In genomic region chr5:74904713-74905112, GRCh38 we compare ENCODE assay signal across 4 cellular contexts. TPM values are rescaled to one million over a fixed set of nuclear protein-coding genes. Genes with fewer than 3 reads are reported as not detected.
A peak's percentile ranks its signal among the peaks of the same experiment; 100 is the strongest.
DNase-seq lines count a peak whose midpoint lies in the region; ATAC-seq, FAIRE-seq and TF ChIP-seq lines count a peak whose summit lies in the region.
"Not testable (repeated sequence)": the region's sequence is repeated elsewhere in the genome, so short reads cannot be mapped to it uniquely, and the experiment has no call there.
"Had no signal": no experiment of that assay in that cellular context is flagged by ENCODE, and none has a peak within 500 bp of the region (broad histone marks: within the 10 kb centered on the region; RNA-seq: fewer than 3 reads in every experiment).

No MANE protein-coding gene starts in this region.

- not testable (repeated sequence) for ATAC-seq in SK-N-SH treated with all-trans-retinoic acid at 6 μM for 48 hours, K562

- TF ChIP-seq CTCF in HEK293 (tag by site-specific recombination; IDR thresholded peaks at IDR 0.05); K562 (IDR thresholded peaks at IDR 0.05 in 2 of 3, conservative IDR thresholded peaks at IDR 0.05 in 1 of 3; ENCODE audit: insufficient read depth in 2 of 3, low read depth in 1 of 3, low read length in 3 of 3): not testable (repeated sequence)

- POLR2A ChIA-PET in HEK293 (lab: Yijun Ruan, JAX); K562 (lab: Yijun Ruan, JAX): not testable (repeated sequence)

- not testable (repeated sequence) for H3K4me2 ChIP-seq in K562 (ENCODE audit: insufficient read depth, low read length)

- not testable (repeated sequence) for H3K4me3 ChIP-seq in HEK293 (ENCODE audit: low read depth, low read length); K562

- H3K79me2 ChIP-seq in K562 (ENCODE audit: control insufficient read depth, insufficient read depth, low read length): not testable (repeated sequence)

- not testable (repeated sequence) for H3K27me3 ChIP-seq in K562 (ENCODE audit: control insufficient read depth in 2 of 2, insufficient read depth in 2 of 2, low read length in 2 of 2)

- not testable (repeated sequence) for TF ChIP-seq EP300 in K562 (IDR thresholded peaks at IDR 0.05; ENCODE audit: low read length)

- not testable (repeated sequence) for H3K9me1 ChIP-seq in K562 (ENCODE audit: control insufficient read depth, insufficient read depth, low read length)

- not testable (repeated sequence) for H3K36me3 ChIP-seq in HEK293 (ENCODE audit: control insufficient read depth in 2 of 2, insufficient read depth in 1 of 2, low read length in 2 of 2); K562 (ENCODE audit: control insufficient read depth, insufficient read depth, low read length)

- in situ Hi-C loops in K562 (cut with MboI): not testable (repeated sequence)

- H3K4me1 ChIP-seq in HEK293 (ENCODE audit: control insufficient read depth, insufficient read depth, low read length); K562 (replicated peaks in 1 of 2; ENCODE audit: control insufficient read depth in 2 of 2, insufficient read depth in 2 of 2, low read length in 2 of 2): not testable (repeated sequence)

- not testable (repeated sequence) for H3K27ac ChIP-seq in HEK293 (ENCODE audit: extremely low read depth, low read depth, low read length); K562 (ENCODE audit: extremely low read depth, low read depth, low read length)

- intact Hi-C loops in K562 (cut with micrococcal nuclease): not testable (repeated sequence)

- not testable (repeated sequence) for H3K9ac ChIP-seq in K562 (ENCODE audit: insufficient read depth in 1 of 2, low read depth in 2 of 2, low read length in 2 of 2)

- not testable (repeated sequence) for DNase-seq in K562 (ENCODE audit: extremely low read depth in 1 of 4, low spot score in 3 of 4)

- TF ChIP-seq RAD21 in K562 (CRISPR knock-in tag; conservative IDR thresholded peaks at IDR 0.05 in 1 of 2, IDR thresholded peaks at IDR 0.05 in 1 of 2): not testable (repeated sequence)

- TF ChIP-seq POLR2A in K562 (conservative IDR thresholded peaks at IDR 0.05): not testable (repeated sequence)

- WGBS in K562 (ENCODE audit: insufficient coverage, low coverage, missing lambda C conversion rate): 6% methylated on average over 4 of the region's 4 CpGs

- not testable (repeated sequence) for H3K9me3 ChIP-seq in HEK293 (ENCODE audit: control insufficient read depth, insufficient read depth, low read depth, low read length); K562 (replicated peaks; ENCODE audit: control insufficient read depth, insufficient read depth, low read depth, low read length)

- not testable (repeated sequence) for FAIRE-seq in K562 (lab: Jason Lieb, UNC)

- CTCF ChIA-PET in HEK293 (lab: Yijun Ruan, JAX): interaction anchor here (0.6 to 0.7 kb wide), 3 partner anchors 15 to 1505 kb away, joined by 3 to 5 read pairs (median 3); no protein-coding TSS in a partner anchor
- CTCF ChIA-PET in K562 (lab: Yijun Ruan, JAX; ENCODE audit: low intra/inter-chr PET ratio): not testable (repeated sequence)

- H2AFZ ChIP-seq in K562 (ENCODE audit: low read depth, low read length): not testable (repeated sequence)

- not testable (repeated sequence) for BruUV-seq in K562 (replicated peaks; lab: Mats Ljungman, UMichigan)

- H4K20me1 ChIP-seq in K562 (replicated peaks; ENCODE audit: control insufficient read depth, insufficient read depth, low read length): not testable (repeated sequence)

TF ChIP-seq in HEK293, 187 proteins besides CTCF, POLR2A, EP300 and RAD21:
- TF ChIP-seq, protein P1, sequence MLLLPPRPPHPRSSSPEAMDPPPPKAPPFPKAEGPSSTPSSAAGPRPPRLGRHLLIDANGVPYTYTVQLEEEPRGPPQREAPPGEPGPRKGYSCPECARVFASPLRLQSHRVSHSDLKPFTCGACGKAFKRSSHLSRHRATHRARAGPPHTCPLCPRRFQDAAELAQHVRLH (tag by site-specific recombination; IDR thresholded peaks at IDR 0.05): 0 out of 2 replicates have a peak, but pooled peaks have one; percentile 16
- peak; percentile 84 for TF ChIP-seq ZNF146 (tag by site-specific recombination; IDR thresholded peaks at IDR 0.05)

TF ChIP-seq in SK-N-SH treated with all-trans-retinoic acid at 6 μM for 48 hours, 23 proteins besides CTCF, POLR2A, EP300 and RAD21:
- TF ChIP-seq ZNF8 (CRISPR knock-in tag; IDR thresholded peaks at IDR 0.05): peak; percentile 57; the same call in 1 of the 2 replicates

TF ChIP-seq in K562, 482 proteins besides CTCF, POLR2A, EP300 and RAD21:
- peak; percentile 41 for TF ChIP-seq ZNF146 (CRISPR knock-in tag; IDR thresholded peaks at IDR 0.05; ENCODE audit: unreplicated experiment)

RNA-seq across cellular contexts. Expression of gene FAM169A, which starts 38.5 kb away (rescaled TPM):
- total RNA-seq in K562 (2011; cell fraction: chromatin; rRNA removed; ENCODE audit: low replicate concordance): not detected in 2 replicates
- total RNA-seq in K562 (2011; cell fraction: nucleolus; rRNA removed): not detected in 2 replicates
- total RNA-seq in K562 (2011; cell fraction: nucleoplasm; rRNA removed): not detected in 2 replicates
- total RNA-seq in K562 (2014; rRNA removed) (not detected in 2 replicates), K562 (2014; rRNA removed; fragmentation: Illumina TruSeq; extraction: Trizol) (not detected in 2 replicates), K562 (2015; rRNA removed; fragmentation: Illumina TruSeq; extraction: Trizol) (not detected in 2 replicates), K562 (2021) (0.04 and 0.07 TPM in 2 replicates)
- polyA plus RNA-seq in K562 (2011; rRNA removed) (not detected in 2 replicates), K562 (2014; fragmentation: Illumina TruSeq; extraction: Trizol) (not detected in 2 replicates), K562 (2014; fragmentation: Nextera tagmentation; extraction: Ambion mirVana) (under 1 TPM in 1 of 2 experiments, not detected in 1; 0.01 TPM), K562 (2014; rRNA removed) (not detected in 2 replicates)
- polyA plus RNA-seq in K562 (2011; cell fraction: cytosol; rRNA removed): not detected in 2 replicates
- polyA plus RNA-seq in K562 (2011; cell fraction: nucleus; rRNA removed): not detected in 2 replicates
- 0.01 TPM in 1 of 2 replicates, not detected in the other for polyA plus RNA-seq in K562 (2012)
- not detected in 2 replicates for polyA minus RNA-seq in K562 (2011; rRNA and poly(A)+ RNA removed)
- polyA minus RNA-seq in K562 (2011; cell fraction: cytosol; rRNA and poly(A)+ RNA removed): not detected in 2 replicates
- not detected in 2 replicates for polyA minus RNA-seq in K562 (2011; cell fraction: nucleus; rRNA and poly(A)+ RNA removed)
- polyA plus RNA-seq: CD14-positive monocyte had no signal
